Comparison of ENCODE assay signal across 21 cellular contexts in genomic region chr6:53023323-53023722, GRCh38.
"Had no signal": no experiment of that assay in that cellular context is flagged by ENCODE, and none has a peak within 500 bp of the region (broad histone marks: within the 10 kb centered on the region; RNA-seq: fewer than 3 reads in every experiment).

No MANE protein-coding gene starts in this region.

- H3K4me3 ChIP-seq: breast epithelium, mucosa of descending colon, right lobe of liver, SK-N-MC, smooth muscle cell, tibial nerve, vagina had no signal

- H3K9me3 ChIP-seq: breast epithelium, mucosa of descending colon, right lobe of liver, tibial nerve, vagina had no signal

- H3K4me2 ChIP-seq: smooth muscle cell had no signal

- H3K4me1 ChIP-seq: breast epithelium, right lobe of liver, vagina had no signal

- H3K27me3 ChIP-seq: breast epithelium, right lobe of liver, tibial nerve, vagina had no signal

- DNase-seq: activated CD4-positive, alpha-beta memory T cell treated with anti-CD3 and anti-CD28 coated beads, Interleukin-2, amount 10 ng/mL, durations not matched to agents 7 days and 5 days; activated naive CD4-positive, alpha-beta T cell treated with anti-CD3 and anti-CD28 coated beads, Interleukin-2, amount 10 ng/mL, durations not matched to agents 7 days and 5 days; activated T-cell treated with anti-CD3 and anti-CD28 coated beads, Interleukin-2, amount 50 U/mL, for 1 hour; cerebellar nuclear complex; cortex of kidney; effector CD4-positive, alpha-beta T cell; foreskin fibroblast; glutamatergic neuron; kidney glomerular epithelial cell; left ventricle myocardium superior; mucosa of descending colon; naive B cell; right lobe of liver; stimulated activated CD4-positive, alpha-beta T cell treated with anti-CD3 and anti-CD28 coated beads, Interleukin-4, amount 100 ng/mL, for 1 hour; stimulated activated naive B cell treated with anti-CD40 and anti-IgM and Interleukin-4, amounts not matched to agents 10 μg/mL and 1 μg/mL and 100 μg/mL, for 72 hours; WERI-Rb-1 had no signal

- H3K27ac ChIP-seq: breast epithelium, right lobe of liver, SK-N-MC, tibial nerve, vagina, WERI-Rb-1 had no signal

- ATAC-seq: left ventricle myocardium superior; mucosa of descending colon; right lobe of liver; stimulated activated naive B cell treated with anti-CD40 and anti-IgM and Interleukin-4, amounts not matched to agents 10 μg/mL and 1 μg/mL and 100 μg/mL, for 72 hours had no signal

- H3K36me3 ChIP-seq: breast epithelium had no signal
